2 cellular contexts compared by ENCODE assay signal in the genomic region with DNA sequence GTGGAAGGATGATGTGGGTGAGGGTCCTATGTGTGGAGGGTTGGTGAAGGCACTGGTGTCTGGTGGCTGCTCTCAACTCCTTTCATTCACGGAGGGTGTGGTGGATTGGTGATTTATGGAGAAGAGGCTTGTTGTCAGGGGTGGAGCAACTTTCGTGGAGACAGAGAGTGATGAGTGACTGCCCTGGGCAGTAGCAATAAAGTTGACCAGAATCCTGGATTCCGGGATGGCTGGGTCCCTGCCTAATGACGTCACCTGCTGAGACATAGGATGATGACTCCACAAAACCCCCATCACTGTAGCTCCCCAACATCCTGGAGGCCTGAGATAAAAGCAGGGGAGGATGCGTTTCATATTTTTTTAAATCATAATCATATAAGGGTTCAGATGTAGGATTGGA.
TF ChIP-seq lines count a peak whose summit lies in the region.

No MANE protein-coding gene starts in this region.

TF ChIP-seq in K562, 482 proteins besides CTCF, POLR2A, EP300 and RAD21 (continues in another document):
- TF ChIP-seq, protein P1, sequence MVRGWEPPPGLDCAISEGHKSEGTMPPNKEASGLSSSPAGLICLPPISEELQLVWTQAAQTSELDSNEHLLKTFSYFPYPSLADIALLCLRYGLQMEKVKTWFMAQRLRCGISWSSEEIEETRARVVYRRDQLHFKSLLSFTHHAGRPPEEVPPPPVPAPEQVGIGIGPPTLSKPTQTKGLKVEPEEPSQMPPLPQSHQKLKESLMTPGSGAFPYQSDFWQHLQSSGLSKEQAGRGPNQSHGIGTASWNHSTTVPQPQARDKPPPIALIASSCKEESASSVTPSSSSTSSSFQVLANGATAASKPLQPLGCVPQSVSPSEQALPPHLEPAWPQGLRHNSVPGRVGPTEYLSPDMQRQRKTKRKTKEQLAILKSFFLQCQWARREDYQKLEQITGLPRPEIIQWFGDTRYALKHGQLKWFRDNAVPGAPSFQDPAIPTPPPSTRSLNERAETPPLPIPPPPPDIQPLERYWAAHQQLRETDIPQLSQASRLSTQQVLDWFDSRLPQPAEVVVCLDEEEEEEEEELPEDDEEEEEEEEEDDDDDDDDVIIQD (CRISPR knock-in tag; IDR thresholded peaks at IDR 0.05), result no peak
- no peak for TF ChIP-seq BACH1 (tag; IDR thresholded peaks at IDR 0.05)
- TF ChIP-seq CREM (IDR thresholded peaks at IDR 0.05; ENCODE audit: low read depth), result peak; percentile 83
- TF ChIP-seq PCBP2 (IDR thresholded peaks at IDR 0.05; ENCODE audit: low read depth, low read length, poor library complexity, severe bottlenecking), result no peak
- TF ChIP-seq C11orf30 (IDR thresholded peaks at IDR 0.05; ENCODE audit: low read depth), result peak; percentile 17; the same call in 1 of the 2 replicates
- TF ChIP-seq NFE2 (IDR thresholded peaks at IDR 0.05; ENCODE audit: low read depth), result 0 out of 2 replicates have a peak, but pooled peaks have one; percentile 34
- peak; percentile 40 for TF ChIP-seq MEIS2 (IDR thresholded peaks at IDR 0.05; ENCODE audit: partially characterized antibody)
- no peak for TF ChIP-seq MXI1 (IDR thresholded peaks at IDR 0.05; ENCODE audit: low read depth, low read length)
- TF ChIP-seq, protein P2, sequence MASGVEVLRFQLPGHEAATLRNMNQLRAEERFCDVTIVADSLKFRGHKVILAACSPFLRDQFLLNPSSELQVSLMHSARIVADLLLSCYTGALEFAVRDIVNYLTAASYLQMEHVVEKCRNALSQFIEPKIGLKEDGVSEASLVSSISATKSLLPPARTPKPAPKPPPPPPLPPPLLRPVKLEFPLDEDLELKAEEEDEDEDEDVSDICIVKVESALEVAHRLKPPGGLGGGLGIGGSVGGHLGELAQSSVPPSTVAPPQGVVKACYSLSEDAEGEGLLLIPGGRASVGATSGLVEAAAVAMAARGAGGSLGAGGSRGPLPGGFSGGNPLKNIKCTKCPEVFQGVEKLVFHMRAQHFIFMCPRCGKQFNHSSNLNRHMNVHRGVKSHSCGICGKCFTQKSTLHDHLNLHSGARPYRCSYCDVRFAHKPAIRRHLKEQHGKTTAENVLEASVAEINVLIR (CRISPR knock-in tag; IDR thresholded peaks at IDR 0.05), result no peak
- TF ChIP-seq, protein P3, sequence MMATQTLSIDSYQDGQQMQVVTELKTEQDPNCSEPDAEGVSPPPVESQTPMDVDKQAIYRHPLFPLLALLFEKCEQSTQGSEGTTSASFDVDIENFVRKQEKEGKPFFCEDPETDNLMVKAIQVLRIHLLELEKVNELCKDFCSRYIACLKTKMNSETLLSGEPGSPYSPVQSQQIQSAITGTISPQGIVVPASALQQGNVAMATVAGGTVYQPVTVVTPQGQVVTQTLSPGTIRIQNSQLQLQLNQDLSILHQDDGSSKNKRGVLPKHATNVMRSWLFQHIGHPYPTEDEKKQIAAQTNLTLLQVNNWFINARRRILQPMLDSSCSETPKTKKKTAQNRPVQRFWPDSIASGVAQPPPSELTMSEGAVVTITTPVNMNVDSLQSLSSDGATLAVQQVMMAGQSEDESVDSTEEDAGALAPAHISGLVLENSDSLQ (IDR thresholded peaks at IDR 0.05), result peak; percentile 69
- no peak for TF ChIP-seq SNRNP70 (optimal IDR thresholded peaks at IDR 0.05; ENCODE audit: low read depth, low read length)
- TF ChIP-seq NELFE (IDR thresholded peaks at IDR 0.05; ENCODE audit: insufficient read depth, insufficient read length), result no peak
- no peak for TF ChIP-seq NFATC3 (IDR thresholded peaks at IDR 0.05)
- TF ChIP-seq CREB1 (IDR thresholded peaks at IDR 0.05), result peak; percentile 28; the same call in 1 of the 2 replicates
- TF ChIP-seq CREB1 (CRISPR knock-in tag; IDR thresholded peaks at IDR 0.05), result no peak
- TF ChIP-seq, protein P4, sequence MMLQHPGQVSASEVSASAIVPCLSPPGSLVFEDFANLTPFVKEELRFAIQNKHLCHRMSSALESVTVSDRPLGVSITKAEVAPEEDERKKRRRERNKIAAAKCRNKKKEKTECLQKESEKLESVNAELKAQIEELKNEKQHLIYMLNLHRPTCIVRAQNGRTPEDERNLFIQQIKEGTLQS (IDR thresholded peaks at IDR 0.05), result peak; percentile 82
- TF ChIP-seq, protein P4 (CRISPR knock-in tag; conservative IDR thresholded peaks at IDR 0.05), result no peak
- TF ChIP-seq RAD51 (IDR thresholded peaks at IDR 0.05; ENCODE audit: borderline replicate concordance, low read depth), result no peak
- TF ChIP-seq CHD1 (IDR thresholded peaks at IDR 0.05; ENCODE audit: low read length), result no peak
- TF ChIP-seq GABPA (tag; conservative IDR thresholded peaks at IDR 0.05; ENCODE audit: low read depth), result no peak
- no peak for TF ChIP-seq DNMT1 (IDR thresholded peaks at IDR 0.05)
- no peak for TF ChIP-seq KLF10 (CRISPR knock-in tag; IDR thresholded peaks at IDR 0.05)
- no peak for TF ChIP-seq RFX7 (CRISPR knock-in tag; IDR thresholded peaks at IDR 0.05)
- no peak for TF ChIP-seq KLF1 (tag; IDR thresholded peaks at IDR 0.05)
- no peak for TF ChIP-seq ATF1 (CRISPR knock-in tag; IDR thresholded peaks at IDR 0.05)
- peak; percentile 36 for TF ChIP-seq ATF1 (tag; IDR thresholded peaks at IDR 0.05)
- TF ChIP-seq, protein P5, sequence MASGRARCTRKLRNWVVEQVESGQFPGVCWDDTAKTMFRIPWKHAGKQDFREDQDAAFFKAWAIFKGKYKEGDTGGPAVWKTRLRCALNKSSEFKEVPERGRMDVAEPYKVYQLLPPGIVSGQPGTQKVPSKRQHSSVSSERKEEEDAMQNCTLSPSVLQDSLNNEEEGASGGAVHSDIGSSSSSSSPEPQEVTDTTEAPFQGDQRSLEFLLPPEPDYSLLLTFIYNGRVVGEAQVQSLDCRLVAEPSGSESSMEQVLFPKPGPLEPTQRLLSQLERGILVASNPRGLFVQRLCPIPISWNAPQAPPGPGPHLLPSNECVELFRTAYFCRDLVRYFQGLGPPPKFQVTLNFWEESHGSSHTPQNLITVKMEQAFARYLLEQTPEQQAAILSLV (tag; IDR thresholded peaks at IDR 0.05), result no peak
- no peak for TF ChIP-seq CREBBP (IDR thresholded peaks at IDR 0.05; ENCODE audit: low read depth, low read length)
- no peak for TF ChIP-seq ZNF133 (CRISPR knock-in tag; IDR thresholded peaks at IDR 0.05)
- no peak for TF ChIP-seq ATF4 (CRISPR knock-in tag; IDR thresholded peaks at IDR 0.05)
- TF ChIP-seq ATF7 (IDR thresholded peaks at IDR 0.05), result peak; percentile 73; the same call in 1 of the 2 replicates

TF ChIP-seq in SK-N-SH, 30 proteins besides CTCF, POLR2A, EP300 and RAD21 (continued from another document):
- TF ChIP-seq USF1 (IDR thresholded peaks at IDR 0.05; ENCODE audit: borderline replicate concordance, low read depth) (no peak), NFIC (IDR thresholded peaks at IDR 0.05; ENCODE audit: borderline replicate concordance) (no peak), RXRA (IDR thresholded peaks at IDR 0.05; ENCODE audit: borderline replicate concordance, low read depth) (no peak), JUND (IDR thresholded peaks at IDR 0.05) (no peak), MXI1 (IDR thresholded peaks at IDR 0.05; ENCODE audit: low read depth, low read length) (no peak), FOSL2 (IDR thresholded peaks at IDR 0.05; ENCODE audit: borderline replicate concordance, low read depth) (no peak), FOXM1 (IDR thresholded peaks at IDR 0.05; ENCODE audit: low read depth) (no peak), TAF1 (IDR thresholded peaks at IDR 0.05; ENCODE audit: borderline replicate concordance, low read depth, low read length) (no peak), SIN3A (IDR thresholded peaks at IDR 0.05; ENCODE audit: borderline replicate concordance, low read depth, low read length) (no peak)
- TF ChIP-seq, protein P6, sequence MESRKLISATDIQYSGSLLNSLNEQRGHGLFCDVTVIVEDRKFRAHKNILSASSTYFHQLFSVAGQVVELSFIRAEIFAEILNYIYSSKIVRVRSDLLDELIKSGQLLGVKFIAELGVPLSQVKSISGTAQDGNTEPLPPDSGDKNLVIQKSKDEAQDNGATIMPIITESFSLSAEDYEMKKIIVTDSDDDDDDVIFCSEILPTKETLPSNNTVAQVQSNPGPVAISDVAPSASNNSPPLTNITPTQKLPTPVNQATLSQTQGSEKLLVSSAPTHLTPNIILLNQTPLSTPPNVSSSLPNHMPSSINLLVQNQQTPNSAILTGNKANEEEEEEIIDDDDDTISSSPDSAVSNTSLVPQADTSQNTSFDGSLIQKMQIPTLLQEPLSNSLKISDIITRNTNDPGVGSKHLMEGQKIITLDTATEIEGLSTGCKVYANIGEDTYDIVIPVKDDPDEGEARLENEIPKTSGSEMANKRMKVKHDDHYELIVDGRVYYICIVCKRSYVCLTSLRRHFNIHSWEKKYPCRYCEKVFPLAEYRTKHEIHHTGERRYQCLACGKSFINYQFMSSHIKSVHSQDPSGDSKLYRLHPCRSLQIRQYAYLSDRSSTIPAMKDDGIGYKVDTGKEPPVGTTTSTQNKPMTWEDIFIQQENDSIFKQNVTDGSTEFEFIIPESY (IDR thresholded peaks at IDR 0.05; ENCODE audit: borderline replicate concordance, low read depth), result no peak
- TF ChIP-seq, protein P7, sequence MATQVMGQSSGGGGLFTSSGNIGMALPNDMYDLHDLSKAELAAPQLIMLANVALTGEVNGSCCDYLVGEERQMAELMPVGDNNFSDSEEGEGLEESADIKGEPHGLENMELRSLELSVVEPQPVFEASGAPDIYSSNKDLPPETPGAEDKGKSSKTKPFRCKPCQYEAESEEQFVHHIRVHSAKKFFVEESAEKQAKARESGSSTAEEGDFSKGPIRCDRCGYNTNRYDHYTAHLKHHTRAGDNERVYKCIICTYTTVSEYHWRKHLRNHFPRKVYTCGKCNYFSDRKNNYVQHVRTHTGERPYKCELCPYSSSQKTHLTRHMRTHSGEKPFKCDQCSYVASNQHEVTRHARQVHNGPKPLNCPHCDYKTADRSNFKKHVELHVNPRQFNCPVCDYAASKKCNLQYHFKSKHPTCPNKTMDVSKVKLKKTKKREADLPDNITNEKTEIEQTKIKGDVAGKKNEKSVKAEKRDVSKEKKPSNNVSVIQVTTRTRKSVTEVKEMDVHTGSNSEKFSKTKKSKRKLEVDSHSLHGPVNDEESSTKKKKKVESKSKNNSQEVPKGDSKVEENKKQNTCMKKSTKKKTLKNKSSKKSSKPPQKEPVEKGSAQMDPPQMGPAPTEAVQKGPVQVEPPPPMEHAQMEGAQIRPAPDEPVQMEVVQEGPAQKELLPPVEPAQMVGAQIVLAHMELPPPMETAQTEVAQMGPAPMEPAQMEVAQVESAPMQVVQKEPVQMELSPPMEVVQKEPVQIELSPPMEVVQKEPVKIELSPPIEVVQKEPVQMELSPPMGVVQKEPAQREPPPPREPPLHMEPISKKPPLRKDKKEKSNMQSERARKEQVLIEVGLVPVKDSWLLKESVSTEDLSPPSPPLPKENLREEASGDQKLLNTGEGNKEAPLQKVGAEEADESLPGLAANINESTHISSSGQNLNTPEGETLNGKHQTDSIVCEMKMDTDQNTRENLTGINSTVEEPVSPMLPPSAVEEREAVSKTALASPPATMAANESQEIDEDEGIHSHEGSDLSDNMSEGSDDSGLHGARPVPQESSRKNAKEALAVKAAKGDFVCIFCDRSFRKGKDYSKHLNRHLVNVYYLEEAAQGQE (IDR thresholded peaks at IDR 0.05; ENCODE audit: low read depth, low read length), result no peak
